Comparison of ENCODE assay signal across 17 cellular contexts in genomic region chr3:33456756-33457155, GRCh38. TPM values are rescaled to one million over a fixed set of nuclear protein-coding genes. Genes with fewer than 3 reads are reported as not detected.
DNase-seq lines count a peak whose midpoint lies in the region; ATAC-seq, FAIRE-seq and TF ChIP-seq lines count a peak whose summit lies in the region.
"Had no signal": no experiment of that assay in that cellular context is flagged by ENCODE, and none has a peak within 500 bp of the region (broad histone marks: within the 10 kb centered on the region; RNA-seq: fewer than 3 reads in every experiment).

No MANE protein-coding gene starts in this region.

- peaks cover 6 to 11% of the 10 kb centered on the region in 2 donors for H3K27me3 Mint-ChIP-seq in stimulated activated naive B cell treated with anti-CD40 and anti-IgM and Interleukin-4, amounts not matched to agents 10 μg/mL and 1 μg/mL and 100 μg/mL, for 72 hours
- H3K27me3 Mint-ChIP-seq: CD4-positive, CD25-positive, alpha-beta regulatory T cell had no signal

- DNase-seq in M059J (ENCODE audit: low read depth) (peak; percentile 12), dermis blood vessel endothelial cell (peak; percentile 59), fibroblast of the aortic adventitia (ENCODE audit: low read depth) (peak; percentile 22), GM12892 (ENCODE audit: insufficient read length) (no peak)
- no peak for DNase-seq in stimulated activated naive B cell treated with anti-CD40 and anti-IgM and Interleukin-4, amounts not matched to agents 10 μg/mL and 1 μg/mL and 100 μg/mL, for 72 hours
- DNase-seq: C1 segment of cervical spinal cord; Caco-2; CD4-positive, CD25-positive, alpha-beta regulatory T cell; CD8-positive, alpha-beta T cell; DMS153; DND-41; H9 had no signal

- no peak overlapping the region for H3K4me3 ChIP-seq in fibroblast of the aortic adventitia (ENCODE audit: low read depth, low read length)
- H3K4me3 ChIP-seq: GM23338 had no signal

- FAIRE-seq in GM12892 (lab: Jason Lieb, UNC): no peak
- FAIRE-seq: G401.6, GM18507 had no signal

- peaks cover 0 to 2% of the 10 kb centered on the region in 2 donors for H3K4me1 Mint-ChIP-seq in stimulated activated naive B cell treated with anti-CD40 and anti-IgM and Interleukin-4, amounts not matched to agents 10 μg/mL and 1 μg/mL and 100 μg/mL, for 72 hours
- H3K4me1 Mint-ChIP-seq: GM23338, H9 had no signal

- peaks cover 13 to 44% of the 10 kb centered on the region in 2 donors for H3K36me3 Mint-ChIP-seq in stimulated activated naive B cell treated with anti-CD40 and anti-IgM and Interleukin-4, amounts not matched to agents 10 μg/mL and 1 μg/mL and 100 μg/mL, for 72 hours

- peaks cover 19 to 24% of the 10 kb centered on the region in 2 donors for H3K9me3 Mint-ChIP-seq in stimulated activated naive B cell treated with anti-CD40 and anti-IgM and Interleukin-4, amounts not matched to agents 10 μg/mL and 1 μg/mL and 100 μg/mL, for 72 hours

- H3K27ac Mint-ChIP-seq in stimulated activated naive B cell treated with anti-CD40 and anti-IgM and Interleukin-4, amounts not matched to agents 10 μg/mL and 1 μg/mL and 100 μg/mL, for 72 hours: no peak overlapping the region
- H3K27ac Mint-ChIP-seq: CD4-positive, CD25-positive, alpha-beta regulatory T cell; CD8-positive, alpha-beta T cell; GM23338; H9 had no signal

- H3K4me3 Mint-ChIP-seq in stimulated activated naive B cell treated with anti-CD40 and anti-IgM and Interleukin-4, amounts not matched to agents 10 μg/mL and 1 μg/mL and 100 μg/mL, for 72 hours: no peak overlapping the region
- H3K4me3 Mint-ChIP-seq: CD4-positive, CD25-positive, alpha-beta regulatory T cell; CD8-positive, alpha-beta T cell; GM23338; H9 had no signal

- TF ChIP-seq POLR2A in GM12892 (IDR thresholded peaks at IDR 0.05; ENCODE audit: low read depth, low read length): no peak
- TF ChIP-seq POLR2A in GM18505 (IDR thresholded peaks at IDR 0.05; ENCODE audit: borderline replicate concordance, extremely low read depth, insufficient read depth, insufficient read length): no peak

- ATAC-seq in stimulated activated naive B cell treated with anti-CD40 and anti-IgM and Interleukin-4, amounts not matched to agents 10 μg/mL and 1 μg/mL and 100 μg/mL, for 72 hours (replicated peaks): no peak
- no peak for ATAC-seq in GM18505 (IDR thresholded peaks at IDR 0.05; ENCODE audit: unreplicated experiment)
- ATAC-seq: CD8-positive, alpha-beta T cell; GM23338; HCT116 had no signal

- no peak for TF ChIP-seq CTCF in fibroblast of the aortic adventitia (IDR thresholded peaks at IDR 0.05; ENCODE audit: insufficient read depth, low read length)

RNA-seq across cellular contexts. Expression of gene UBP1, which starts 16.6 kb away (rescaled TPM):
- 23.9 and 25.9 TPM in 2 replicates for total RNA-seq in M059J (2014; rRNA removed; shearing (Covaris generic))
- total RNA-seq in dermis blood vessel endothelial cell (47.6 and 81.5 TPM in 2 replicates), fibroblast of the aortic adventitia (ENCODE audit: low replicate concordance) (40.1 and 48.3 TPM in 2 replicates)
- 51.9 TPM for polyA plus RNA-seq in GM12892 (2012; ENCODE audit: missing spikeins)

Comparison
In these comparisons a context has a peak if more than half of its experiments do, and no peak if none do; other contexts are left out.
1. DNase-seq: peak in M059J (single experiment), dermis blood vessel endothelial cell (single experiment) and fibroblast of the aortic adventitia (single experiment); none in stimulated activated naive B cell treated with anti-CD40 and anti-IgM and Interleukin-4, amounts not matched to agents 10 μg/mL and 1 μg/mL and 100 μg/mL, for 72 hours (single experiment) and GM12892 (single experiment).